In genomic region chr22:27990879-27991278, GRCh38 we compare ENCODE assay signal across 9 cellular contexts.
DNase-seq lines count a peak whose midpoint lies in the region; ATAC-seq, FAIRE-seq and TF ChIP-seq lines count a peak whose summit lies in the region.
"Had no signal": no experiment of that assay in that cellular context is flagged by ENCODE, and none has a peak within 500 bp of the region (broad histone marks: within the 10 kb centered on the region; RNA-seq: fewer than 3 reads in every experiment).

No MANE protein-coding gene starts in this region.

- in situ Hi-C loops in HAP-1 (cut with MboI; ENCODE audit: low sequenced_read_pairs): no loop called here

- intact Hi-C loops in kidney (cut with DNase I): no loop called here

- H3K36me3 ChIP-seq in HAP-1 (replicated peaks): peaks cover 7% of the 10 kb centered on the region
- no peaks in the 10 kb centered on the region for H3K36me3 ChIP-seq in astrocyte (ENCODE audit: insufficient read depth, low read length)
- peaks cover 6 to 21% of the 10 kb centered on the region in 2 donors for H3K36me3 ChIP-seq in kidney (ENCODE audit: control insufficient read depth in 1 of 2, insufficient read depth in 2 of 2, low read length in 2 of 2)
- no peaks in the 10 kb centered on the region for H3K36me3 ChIP-seq in CD8-positive, alpha-beta memory T cell (ENCODE audit: insufficient read depth, low read length)

- H3K4me3 ChIP-seq in AG09309 (ENCODE audit: control insufficient read depth, low read depth, low read length): no peak overlapping the region
- H3K4me3 ChIP-seq in HAP-1: no peak overlapping the region
- no peak overlapping the region for H3K4me3 ChIP-seq in astrocyte (ENCODE audit: insufficient read depth, low read depth, low read length)
- no peak overlapping the region for H3K4me3 ChIP-seq in kidney (ENCODE audit: low read length in 2 of 2)
- H3K4me3 ChIP-seq in CD8-positive, alpha-beta memory T cell (ENCODE audit: low read length): no peak overlapping the region

- no peaks in the 10 kb centered on the region for H4K20me1 ChIP-seq in astrocyte (ENCODE audit: insufficient read depth, low read length)

- H3K4me3 Mint-ChIP-seq in astrocyte (ENCODE audit: unreplicated experiment): no peak overlapping the region
- H3K4me3 Mint-ChIP-seq in CD8-positive, alpha-beta memory T cell: no peak overlapping the region
- H3K4me3 Mint-ChIP-seq: dendritic cell treated with granulocyte-macrophage colony-stimulating factor and Interleukin-4, amounts not matched to agents 40 ng/mL and 50 ng/mL, for 4 days had no signal

- H3K27me3 ChIP-seq in HAP-1 (ENCODE audit: low read depth) (no peaks in the 10 kb centered on the region), astrocyte (ENCODE audit: insufficient read depth, low read length) (no peaks in the 10 kb centered on the region)
- no peaks in the 10 kb centered on the region for H3K27me3 ChIP-seq in CD8-positive, alpha-beta memory T cell (ENCODE audit: insufficient read depth, low read length, poor library complexity, severe bottlenecking)

- H3K79me2 ChIP-seq in astrocyte (ENCODE audit: insufficient read depth, low read length): no peaks in the 10 kb centered on the region

- CTCF ChIA-PET in CD8-positive, alpha-beta memory T cell (lab: Charles Lee): no interaction called here

- no peak overlapping the region for H3K27ac Mint-ChIP-seq in astrocyte (ENCODE audit: unreplicated experiment)
- H3K27ac Mint-ChIP-seq in CD8-positive, alpha-beta memory T cell: no peak overlapping the region
- H3K27ac Mint-ChIP-seq: dendritic cell treated with granulocyte-macrophage colony-stimulating factor and Interleukin-4, amounts not matched to agents 40 ng/mL and 50 ng/mL, for 4 days had no signal

- ATAC-seq in GM21367 (IDR thresholded peaks at IDR 0.05; ENCODE audit: unreplicated experiment): no peak
- ATAC-seq in GM18858 (IDR thresholded peaks at IDR 0.05; ENCODE audit: unreplicated experiment): no peak

- no peak for DNase-seq in AG09309 (ENCODE audit: low read depth)
- peak; percentile 26 to 69 for DNase-seq in HAP-1 (ENCODE audit: low spot score in 2 of 2)
- no peak for DNase-seq in astrocyte (ENCODE audit: low read depth)
- no peak for DNase-seq in kidney
- DNase-seq in urothelium cell line (ENCODE audit: low spot score): peak; percentile 80
- DNase-seq in CD8-positive, alpha-beta memory T cell: no peak

- H3K36me3 Mint-ChIP-seq in astrocyte (ENCODE audit: low read depth, unreplicated experiment): peaks cover 24% of the 10 kb centered on the region
- peaks cover 0 to 2% (median 0%) of the 10 kb centered on the region in 3 donors for H3K36me3 Mint-ChIP-seq in CD8-positive, alpha-beta memory T cell

- POLR2A ChIA-PET in CD8-positive, alpha-beta memory T cell (lab: Charles Lee): no interaction called here

- H3K4me1 ChIP-seq in HAP-1: no peaks in the 10 kb centered on the region
- H3K4me1 ChIP-seq in astrocyte (ENCODE audit: insufficient read depth, low read length): peaks cover 19% of the 10 kb centered on the region
- H3K4me1 ChIP-seq in kidney (ENCODE audit: control insufficient read depth in 1 of 2, insufficient read depth in 1 of 2, low read depth in 1 of 2, low read length in 2 of 2): no peaks in the 10 kb centered on the region
- H3K4me1 ChIP-seq in CD8-positive, alpha-beta memory T cell (ENCODE audit: insufficient read depth, low read length): no peaks in the 10 kb centered on the region

- TF ChIP-seq CTCF in AG09309 (IDR thresholded peaks at IDR 0.05; ENCODE audit: control insufficient read depth, insufficient read depth, low read depth, low read length, missing control alignments) (peak; percentile 35), astrocyte (IDR thresholded peaks at IDR 0.05; ENCODE audit: insufficient read depth, low read depth, low read length) (peak; percentile 35), kidney (IDR thresholded peaks at IDR 0.05; ENCODE audit: borderline replicate concordance, extremely low read depth, insufficient read depth) (peak; percentile 32)

- H3K4me2 ChIP-seq in astrocyte (ENCODE audit: low read length): no peak overlapping the region

- H3K27ac ChIP-seq in astrocyte (ENCODE audit: low read depth, low read length): no peak overlapping the region
- no peak overlapping the region for H3K27ac ChIP-seq in kidney (ENCODE audit: low read depth in 2 of 2, low read length in 2 of 2)
- no peak overlapping the region for H3K27ac ChIP-seq in CD8-positive, alpha-beta memory T cell (ENCODE audit: low read depth, low read length)

- no peak overlapping the region for H3K9ac ChIP-seq in astrocyte (ENCODE audit: low read length)
- H3K9ac ChIP-seq in kidney (ENCODE audit: low read length in 2 of 2): no peak overlapping the region

- no peaks in the 10 kb centered on the region for H3K27me3 Mint-ChIP-seq in astrocyte (ENCODE audit: low read depth, unreplicated experiment)
- peaks cover 0 to 4% of the 10 kb centered on the region in 2 donors for H3K27me3 Mint-ChIP-seq in CD8-positive, alpha-beta memory T cell
- H3K27me3 Mint-ChIP-seq: dendritic cell treated with granulocyte-macrophage colony-stimulating factor and Interleukin-4, amounts not matched to agents 40 ng/mL and 50 ng/mL, for 4 days had no signal

- H2AFZ ChIP-seq in astrocyte (ENCODE audit: low read depth, low read length): no peak overlapping the region

- no peaks in the 10 kb centered on the region for H3K9me3 Mint-ChIP-seq in astrocyte (ENCODE audit: unreplicated experiment)
- no peaks in the 10 kb centered on the region for H3K9me3 Mint-ChIP-seq in CD8-positive, alpha-beta memory T cell
- H3K9me3 Mint-ChIP-seq: dendritic cell treated with granulocyte-macrophage colony-stimulating factor and Interleukin-4, amounts not matched to agents 40 ng/mL and 50 ng/mL, for 4 days had no signal

- peaks cover 24% of the 10 kb centered on the region for H3K4me1 Mint-ChIP-seq in astrocyte (ENCODE audit: low read depth, unreplicated experiment)
- H3K4me1 Mint-ChIP-seq in CD8-positive, alpha-beta memory T cell: peaks cover 0 to 13% (median 3%) of the 10 kb centered on the region in 3 donors

- no peak for FAIRE-seq in astrocyte (lab: Jason Lieb, UNC)
- no peak for FAIRE-seq in kidney (lab: Jason Lieb, UNC)
- FAIRE-seq in urothelium cell line (lab: Jason Lieb, UNC): no peak

- H3K9me3 ChIP-seq in HAP-1: no peaks in the 10 kb centered on the region
- no peaks in the 10 kb centered on the region for H3K9me3 ChIP-seq in astrocyte (ENCODE audit: insufficient read depth, low read depth, low read length)
- no peaks in the 10 kb centered on the region for H3K9me3 ChIP-seq in kidney (ENCODE audit: control insufficient read depth in 1 of 2, low read length in 2 of 2)
- no peaks in the 10 kb centered on the region for H3K9me3 ChIP-seq in CD8-positive, alpha-beta memory T cell (ENCODE audit: low read length)

Comparison
In these comparisons a context has a peak if more than half of its experiments do, and no peak if none do; other contexts are left out.
1. DNase-seq: peak in HAP-1 (2 of 2) and urothelium cell line (single experiment); none in AG09309 (single experiment), astrocyte (single experiment), kidney (single experiment) and CD8-positive, alpha-beta memory T cell (0 of 5).
2. Peak in every context shown above with its lines, with median percentiles within 50 percentile points of each other: CTCF ChIP-seq.